In genomic region chr22:17628304-17629166, GRCh38 we compare ENCODE assay signal across 1 cellular context.
TF ChIP-seq lines count a peak whose summit lies in the region.

TSS of gene ATP6V1E1 (minus strand) at chr22:17628749. CDS start at chr22:17628635, 114 bp downstream.

TF ChIP-seq in GM23338, 12 proteins besides CTCF, POLR2A, EP300 and RAD21 (continued from another document):
- peak; percentile 59 for TF ChIP-seq ETS1 (IDR thresholded peaks at IDR 0.05)
- no peak for TF ChIP-seq EZH2phosphoT487 (IDR thresholded peaks at IDR 0.05; ENCODE audit: unreplicated experiment)
- no peak for TF ChIP-seq REST (IDR thresholded peaks at IDR 0.05; ENCODE audit: unreplicated experiment)
- TF ChIP-seq JUNB (IDR thresholded peaks at IDR 0.05; ENCODE audit: unreplicated experiment): no peak
- no peak for TF ChIP-seq ZNF331 (CRISPR knock-in tag; IDR thresholded peaks at IDR 0.05; ENCODE audit: low read depth)
- TF ChIP-seq CREB1 (CRISPR knock-in tag; IDR thresholded peaks at IDR 0.05; ENCODE audit: low read depth): peak; percentile 81; the same call in 1 of the 2 replicates
